Comparison of ENCODE assay signal across 5 cellular contexts in the genomic region with DNA sequence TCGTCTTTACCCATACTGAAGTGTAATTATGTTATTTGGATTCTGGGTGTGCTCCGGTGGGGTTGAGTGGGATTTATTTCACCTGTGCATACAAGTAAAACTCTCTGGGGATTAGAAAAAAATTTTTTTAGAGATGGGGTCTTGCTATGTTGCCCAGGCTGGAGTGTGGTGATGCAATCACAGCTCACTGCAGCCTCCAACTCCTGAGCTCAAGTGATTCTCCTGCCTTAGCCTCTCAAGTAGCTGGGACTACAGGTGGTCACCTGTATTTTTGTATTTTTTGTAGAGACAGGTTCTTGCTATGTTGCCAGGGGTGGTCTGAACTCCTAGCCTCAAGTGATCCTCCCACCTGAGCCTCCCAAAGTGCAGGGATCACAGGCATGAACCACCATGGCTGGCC. TPM values are rescaled to one million over a fixed set of nuclear protein-coding genes. Genes with fewer than 3 reads are reported as not detected.
"Had no signal": no experiment of that assay in that cellular context is flagged by ENCODE, and none has a peak within 500 bp of the region (broad histone marks: within the 10 kb centered on the region; RNA-seq: fewer than 3 reads in every experiment).

No MANE protein-coding gene starts in this region.

RNA-seq across cellular contexts. Expression of a gene that starts 9.6 kb away (rescaled TPM):
- total RNA-seq: GM23248, H4, H7, HT-29 had no signal
- polyA plus RNA-seq: GM23248, IgD-negative memory B cell had no signal
